1 cellular context compared by ENCODE assay signal in the genomic region with DNA sequence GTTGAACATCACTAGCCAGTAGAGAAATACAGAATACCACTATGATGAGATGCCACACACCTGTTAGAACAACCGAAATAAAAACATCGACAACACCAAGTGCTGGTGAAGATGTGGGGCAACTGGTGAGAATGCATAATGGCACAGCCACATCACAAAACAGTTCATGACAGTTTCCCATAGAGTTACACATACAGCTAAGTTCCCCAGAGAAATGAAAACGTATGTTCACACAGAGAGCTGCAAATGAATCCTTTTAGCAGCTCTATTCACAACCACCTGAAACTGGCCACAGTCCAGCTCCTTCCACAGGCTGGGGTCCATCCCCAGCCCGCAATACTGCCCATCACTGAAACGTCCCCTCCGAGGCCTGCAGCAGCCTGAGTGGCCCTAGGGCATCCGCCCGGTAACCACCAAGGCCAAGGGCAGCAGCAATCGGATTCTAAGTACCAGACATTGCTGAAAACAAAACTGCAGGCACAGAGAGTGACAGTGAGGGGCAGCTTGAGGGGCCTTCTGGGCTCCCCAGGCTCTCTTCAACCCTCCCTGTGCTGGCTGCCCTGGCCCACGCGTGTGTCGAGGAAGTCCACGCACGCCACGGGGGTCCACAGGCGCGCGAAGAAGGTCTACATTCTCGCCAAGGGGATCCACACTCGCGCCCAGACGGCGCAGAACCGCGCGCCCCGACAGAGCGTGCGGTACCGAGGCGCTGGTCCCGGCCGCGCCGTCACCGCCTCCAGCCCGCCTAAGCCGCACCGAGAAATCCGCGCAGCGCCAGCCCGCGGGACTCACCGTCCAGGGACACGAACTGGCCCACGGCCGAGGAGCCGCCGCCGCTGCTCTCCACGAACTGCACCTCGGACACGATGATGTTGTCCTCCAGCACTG.
A peak's percentile ranks its signal among the peaks of the same experiment; 100 is the strongest.
TF ChIP-seq lines count a peak whose summit lies in the region.

No MANE protein-coding gene starts in this region.

TF ChIP-seq in K562, 482 proteins besides CTCF, POLR2A, EP300 and RAD21:
- TF ChIP-seq, protein P1, sequence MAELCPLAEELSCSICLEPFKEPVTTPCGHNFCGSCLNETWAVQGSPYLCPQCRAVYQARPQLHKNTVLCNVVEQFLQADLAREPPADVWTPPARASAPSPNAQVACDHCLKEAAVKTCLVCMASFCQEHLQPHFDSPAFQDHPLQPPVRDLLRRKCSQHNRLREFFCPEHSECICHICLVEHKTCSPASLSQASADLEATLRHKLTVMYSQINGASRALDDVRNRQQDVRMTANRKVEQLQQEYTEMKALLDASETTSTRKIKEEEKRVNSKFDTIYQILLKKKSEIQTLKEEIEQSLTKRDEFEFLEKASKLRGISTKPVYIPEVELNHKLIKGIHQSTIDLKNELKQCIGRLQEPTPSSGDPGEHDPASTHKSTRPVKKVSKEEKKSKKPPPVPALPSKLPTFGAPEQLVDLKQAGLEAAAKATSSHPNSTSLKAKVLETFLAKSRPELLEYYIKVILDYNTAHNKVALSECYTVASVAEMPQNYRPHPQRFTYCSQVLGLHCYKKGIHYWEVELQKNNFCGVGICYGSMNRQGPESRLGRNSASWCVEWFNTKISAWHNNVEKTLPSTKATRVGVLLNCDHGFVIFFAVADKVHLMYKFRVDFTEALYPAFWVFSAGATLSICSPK (IDR thresholded peaks at IDR 0.05; ENCODE audit: borderline replicate concordance), result no peak
- TF ChIP-seq NCOA6 (IDR thresholded peaks at IDR 0.05) (peak; percentile 76), NCOA1 (IDR thresholded peaks at IDR 0.05; ENCODE audit: low read depth) (no peak), HDAC1 (IDR thresholded peaks at IDR 0.05) (0 out of 4 replicates have a peak, but pooled peaks of 1 of the 2 experiments have one; percentile 21), ETV5 (CRISPR knock-in tag; IDR thresholded peaks at IDR 0.05; ENCODE audit: low read depth) (peak; percentile 16; the same call in 1 of the 2 replicates), KAT7 (CRISPR knock-in tag; IDR thresholded peaks at IDR 0.05; ENCODE audit: borderline replicate concordance) (0 out of 2 replicates have a peak, but pooled peaks have one; percentile 32), CBFA2T3 (IDR thresholded peaks at IDR 0.05) (no peak), ZNF184 (CRISPR knock-in tag; IDR thresholded peaks at IDR 0.05) (peak; percentile 97), NFIC (IDR thresholded peaks at IDR 0.05) (peak; percentile 14; the same call in 1 of the 2 replicates), RBM25 (IDR thresholded peaks at IDR 0.05; ENCODE audit: low read depth, low read length, severe bottlenecking) (peak; percentile 64), TRIM28 (IDR thresholded peaks at IDR 0.05) (peak; percentile 68), ZNF3 (CRISPR knock-in tag; IDR thresholded peaks at IDR 0.05) (no peak), FIP1L1 (IDR thresholded peaks at IDR 0.05; ENCODE audit: low read depth, low read length, poor library complexity, severe bottlenecking) (peak; percentile 21), C11orf30 (IDR thresholded peaks at IDR 0.05; ENCODE audit: low read depth) (no peak), PHTF2 (CRISPR knock-in tag; IDR thresholded peaks at IDR 0.05) (no peak), CHD1 (IDR thresholded peaks at IDR 0.05; ENCODE audit: low read length) (peak; percentile 35), MEF2A (IDR thresholded peaks at IDR 0.05; ENCODE audit: control insufficient read depth, low read depth, low read length) (no peak), KDM1A (IDR thresholded peaks at IDR 0.05) (peak; percentile 44 to 53; a peak in 3 of 4 replicates), SAFB (IDR thresholded peaks at IDR 0.05; ENCODE audit: borderline replicate concordance, low read depth, low read length) (peak; percentile 79), GTF2F1 (IDR thresholded peaks at IDR 0.05; ENCODE audit: low read depth, low read length) (no peak)
- TF ChIP-seq, protein P2, sequence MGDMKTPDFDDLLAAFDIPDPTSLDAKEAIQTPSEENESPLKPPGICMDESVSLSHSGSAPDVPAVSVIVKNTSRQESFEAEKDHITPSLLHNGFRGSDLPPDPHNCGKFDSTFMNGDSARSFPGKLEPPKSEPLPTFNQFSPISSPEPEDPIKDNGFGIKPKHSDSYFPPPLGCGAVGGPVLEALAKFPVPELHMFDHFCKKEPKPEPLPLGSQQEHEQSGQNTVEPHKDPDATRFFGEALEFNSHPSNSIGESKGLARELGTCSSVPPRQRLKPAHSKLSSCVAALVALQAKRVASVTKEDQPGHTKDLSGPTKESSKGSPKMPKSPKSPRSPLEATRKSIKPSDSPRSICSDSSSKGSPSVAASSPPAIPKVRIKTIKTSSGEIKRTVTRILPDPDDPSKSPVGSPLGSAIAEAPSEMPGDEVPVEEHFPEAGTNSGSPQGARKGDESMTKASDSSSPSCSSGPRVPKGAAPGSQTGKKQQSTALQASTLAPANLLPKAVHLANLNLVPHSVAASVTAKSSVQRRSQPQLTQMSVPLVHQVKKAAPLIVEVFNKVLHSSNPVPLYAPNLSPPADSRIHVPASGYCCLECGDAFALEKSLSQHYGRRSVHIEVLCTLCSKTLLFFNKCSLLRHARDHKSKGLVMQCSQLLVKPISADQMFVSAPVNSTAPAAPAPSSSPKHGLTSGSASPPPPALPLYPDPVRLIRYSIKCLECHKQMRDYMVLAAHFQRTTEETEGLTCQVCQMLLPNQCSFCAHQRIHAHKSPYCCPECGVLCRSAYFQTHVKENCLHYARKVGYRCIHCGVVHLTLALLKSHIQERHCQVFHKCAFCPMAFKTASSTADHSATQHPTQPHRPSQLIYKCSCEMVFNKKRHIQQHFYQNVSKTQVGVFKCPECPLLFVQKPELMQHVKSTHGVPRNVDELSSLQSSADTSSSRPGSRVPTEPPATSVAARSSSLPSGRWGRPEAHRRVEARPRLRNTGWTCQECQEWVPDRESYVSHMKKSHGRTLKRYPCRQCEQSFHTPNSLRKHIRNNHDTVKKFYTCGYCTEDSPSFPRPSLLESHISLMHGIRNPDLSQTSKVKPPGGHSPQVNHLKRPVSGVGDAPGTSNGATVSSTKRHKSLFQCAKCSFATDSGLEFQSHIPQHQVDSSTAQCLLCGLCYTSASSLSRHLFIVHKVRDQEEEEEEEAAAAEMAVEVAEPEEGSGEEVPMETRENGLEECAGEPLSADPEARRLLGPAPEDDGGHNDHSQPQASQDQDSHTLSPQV (IDR thresholded peaks at IDR 0.05), result no peak
- TF ChIP-seq, protein P3, sequence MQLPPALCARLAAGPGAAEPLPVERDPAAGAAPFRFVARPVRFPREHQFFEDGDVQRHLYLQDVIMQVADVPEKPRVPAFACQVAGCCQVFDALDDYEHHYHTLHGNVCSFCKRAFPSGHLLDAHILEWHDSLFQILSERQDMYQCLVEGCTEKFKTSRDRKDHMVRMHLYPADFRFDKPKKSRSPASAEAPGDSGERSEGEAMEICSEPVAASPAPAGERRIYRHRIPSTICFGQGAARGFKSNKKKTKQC (CRISPR knock-in tag; IDR thresholded peaks at IDR 0.05), result peak; percentile 56
- TF ChIP-seq, protein P4, sequence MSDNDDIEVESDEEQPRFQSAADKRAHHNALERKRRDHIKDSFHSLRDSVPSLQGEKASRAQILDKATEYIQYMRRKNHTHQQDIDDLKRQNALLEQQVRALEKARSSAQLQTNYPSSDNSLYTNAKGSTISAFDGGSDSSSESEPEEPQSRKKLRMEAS (CRISPR knock-in tag; IDR thresholded peaks at IDR 0.05), result 0 out of 2 replicates have a peak, but pooled peaks have one; percentile 17
- TF ChIP-seq, protein P5, sequence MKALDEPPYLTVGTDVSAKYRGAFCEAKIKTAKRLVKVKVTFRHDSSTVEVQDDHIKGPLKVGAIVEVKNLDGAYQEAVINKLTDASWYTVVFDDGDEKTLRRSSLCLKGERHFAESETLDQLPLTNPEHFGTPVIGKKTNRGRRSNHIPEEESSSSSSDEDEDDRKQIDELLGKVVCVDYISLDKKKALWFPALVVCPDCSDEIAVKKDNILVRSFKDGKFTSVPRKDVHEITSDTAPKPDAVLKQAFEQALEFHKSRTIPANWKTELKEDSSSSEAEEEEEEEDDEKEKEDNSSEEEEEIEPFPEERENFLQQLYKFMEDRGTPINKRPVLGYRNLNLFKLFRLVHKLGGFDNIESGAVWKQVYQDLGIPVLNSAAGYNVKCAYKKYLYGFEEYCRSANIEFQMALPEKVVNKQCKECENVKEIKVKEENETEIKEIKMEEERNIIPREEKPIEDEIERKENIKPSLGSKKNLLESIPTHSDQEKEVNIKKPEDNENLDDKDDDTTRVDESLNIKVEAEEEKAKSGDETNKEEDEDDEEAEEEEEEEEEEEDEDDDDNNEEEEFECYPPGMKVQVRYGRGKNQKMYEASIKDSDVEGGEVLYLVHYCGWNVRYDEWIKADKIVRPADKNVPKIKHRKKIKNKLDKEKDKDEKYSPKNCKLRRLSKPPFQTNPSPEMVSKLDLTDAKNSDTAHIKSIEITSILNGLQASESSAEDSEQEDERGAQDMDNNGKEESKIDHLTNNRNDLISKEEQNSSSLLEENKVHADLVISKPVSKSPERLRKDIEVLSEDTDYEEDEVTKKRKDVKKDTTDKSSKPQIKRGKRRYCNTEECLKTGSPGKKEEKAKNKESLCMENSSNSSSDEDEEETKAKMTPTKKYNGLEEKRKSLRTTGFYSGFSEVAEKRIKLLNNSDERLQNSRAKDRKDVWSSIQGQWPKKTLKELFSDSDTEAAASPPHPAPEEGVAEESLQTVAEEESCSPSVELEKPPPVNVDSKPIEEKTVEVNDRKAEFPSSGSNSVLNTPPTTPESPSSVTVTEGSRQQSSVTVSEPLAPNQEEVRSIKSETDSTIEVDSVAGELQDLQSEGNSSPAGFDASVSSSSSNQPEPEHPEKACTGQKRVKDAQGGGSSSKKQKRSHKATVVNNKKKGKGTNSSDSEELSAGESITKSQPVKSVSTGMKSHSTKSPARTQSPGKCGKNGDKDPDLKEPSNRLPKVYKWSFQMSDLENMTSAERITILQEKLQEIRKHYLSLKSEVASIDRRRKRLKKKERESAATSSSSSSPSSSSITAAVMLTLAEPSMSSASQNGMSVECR (CRISPR knock-in tag; IDR thresholded peaks at IDR 0.05), result 0 out of 2 replicates have a peak, but pooled peaks have one; percentile 29
- TF ChIP-seq, protein P6, sequence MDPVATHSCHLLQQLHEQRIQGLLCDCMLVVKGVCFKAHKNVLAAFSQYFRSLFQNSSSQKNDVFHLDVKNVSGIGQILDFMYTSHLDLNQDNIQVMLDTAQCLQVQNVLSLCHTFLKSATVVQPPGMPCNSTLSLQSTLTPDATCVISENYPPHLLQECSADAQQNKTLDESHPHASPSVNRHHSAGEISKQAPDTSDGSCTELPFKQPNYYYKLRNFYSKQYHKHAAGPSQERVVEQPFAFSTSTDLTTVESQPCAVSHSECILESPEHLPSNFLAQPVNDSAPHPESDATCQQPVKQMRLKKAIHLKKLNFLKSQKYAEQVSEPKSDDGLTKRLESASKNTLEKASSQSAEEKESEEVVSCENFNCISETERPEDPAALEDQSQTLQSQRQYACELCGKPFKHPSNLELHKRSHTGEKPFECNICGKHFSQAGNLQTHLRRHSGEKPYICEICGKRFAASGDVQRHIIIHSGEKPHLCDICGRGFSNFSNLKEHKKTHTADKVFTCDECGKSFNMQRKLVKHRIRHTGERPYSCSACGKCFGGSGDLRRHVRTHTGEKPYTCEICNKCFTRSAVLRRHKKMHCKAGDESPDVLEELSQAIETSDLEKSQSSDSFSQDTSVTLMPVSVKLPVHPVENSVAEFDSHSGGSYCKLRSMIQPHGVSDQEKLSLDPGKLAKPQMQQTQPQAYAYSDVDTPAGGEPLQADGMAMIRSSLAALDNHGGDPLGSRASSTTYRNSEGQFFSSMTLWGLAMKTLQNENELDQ (CRISPR knock-in tag; IDR thresholded peaks at IDR 0.05; ENCODE audit: borderline replicate concordance), result no peak
- TF ChIP-seq, protein P7, sequence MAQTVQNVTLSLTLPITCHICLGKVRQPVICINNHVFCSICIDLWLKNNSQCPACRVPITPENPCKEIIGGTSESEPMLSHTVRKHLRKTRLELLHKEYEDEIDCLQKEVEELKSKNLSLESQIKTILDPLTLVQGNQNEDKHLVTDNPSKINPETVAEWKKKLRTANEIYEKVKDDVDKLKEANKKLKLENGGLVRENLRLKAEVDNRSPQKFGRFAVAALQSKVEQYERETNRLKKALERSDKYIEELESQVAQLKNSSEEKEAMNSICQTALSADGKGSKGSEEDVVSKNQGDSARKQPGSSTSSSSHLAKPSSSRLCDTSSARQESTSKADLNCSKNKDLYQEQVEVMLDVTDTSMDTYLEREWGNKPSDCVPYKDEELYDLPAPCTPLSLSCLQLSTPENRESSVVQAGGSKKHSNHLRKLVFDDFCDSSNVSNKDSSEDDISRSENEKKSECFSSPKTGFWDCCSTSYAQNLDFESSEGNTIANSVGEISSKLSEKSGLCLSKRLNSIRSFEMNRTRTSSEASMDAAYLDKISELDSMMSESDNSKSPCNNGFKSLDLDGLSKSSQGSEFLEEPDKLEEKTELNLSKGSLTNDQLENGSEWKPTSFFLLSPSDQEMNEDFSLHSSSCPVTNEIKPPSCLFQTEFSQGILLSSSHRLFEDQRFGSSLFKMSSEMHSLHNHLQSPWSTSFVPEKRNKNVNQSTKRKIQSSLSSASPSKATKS (CRISPR knock-in tag; IDR thresholded peaks at IDR 0.05), result no peak
